Comparison of ENCODE assay signal across 14 cellular contexts in the genomic region with DNA sequence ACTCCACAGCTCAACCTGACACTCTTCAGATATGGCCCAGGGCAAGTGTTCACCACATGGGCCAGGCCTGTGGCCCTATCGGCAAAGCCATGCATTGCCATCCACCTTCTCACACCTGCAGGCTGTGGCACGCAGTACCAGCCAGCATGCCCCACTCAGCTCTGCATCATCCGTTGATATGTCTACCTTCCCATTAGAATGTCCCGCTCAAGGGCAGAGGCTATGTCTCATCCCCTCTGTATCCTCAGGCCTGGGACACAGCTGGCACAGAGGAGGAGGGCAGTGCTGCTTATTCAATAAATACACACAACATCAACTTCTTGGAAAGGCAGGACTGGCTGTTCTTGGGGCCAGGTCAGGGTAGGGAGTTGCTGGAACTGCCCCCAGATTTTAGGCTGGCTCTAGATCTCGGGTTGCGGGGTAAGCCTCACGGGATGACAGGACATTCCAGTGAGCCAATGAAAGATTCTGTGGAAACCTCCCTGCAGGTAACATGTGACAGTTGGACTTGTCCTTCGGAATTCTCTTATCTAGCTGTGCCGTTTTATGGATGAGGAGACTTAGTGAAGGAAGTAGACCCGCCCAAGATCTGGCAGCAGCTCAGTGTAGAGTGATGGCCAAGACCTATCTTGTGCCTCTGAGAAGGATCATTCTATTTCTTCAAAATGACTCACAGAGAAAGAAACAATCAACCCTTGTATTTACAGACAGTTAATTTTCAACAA. TPM values are rescaled to one million over a fixed set of nuclear protein-coding genes. Genes with fewer than 3 reads are reported as not detected.
DNase-seq lines count a peak whose midpoint lies in the region; ATAC-seq, FAIRE-seq and TF ChIP-seq lines count a peak whose summit lies in the region.
"Had no signal": no experiment of that assay in that cellular context is flagged by ENCODE, and none has a peak within 500 bp of the region (broad histone marks: within the 10 kb centered on the region; RNA-seq: fewer than 3 reads in every experiment).

No MANE protein-coding gene starts in this region.

- POLR2A ChIA-PET in HepG2 (lab: Yijun Ruan, JAX): interaction anchor here (0.7 to 1.1 kb wide), 2 partner anchors 32 to 38 kb away, joined by 3 to 4 read pairs; no protein-coding TSS in a partner anchor

- H3K4me3 ChIP-seq in dorsolateral prefrontal cortex: no peak overlapping the region
- H3K4me3 ChIP-seq in HepG2 (replicated peaks in 1 of 3; ENCODE audit: insufficient read depth in 1 of 3, low read depth in 2 of 3, low read length in 3 of 3): no peak overlapping the region
- no peak overlapping the region for H3K4me3 ChIP-seq in upper lobe of left lung
- H3K4me3 ChIP-seq: GM23338 had no signal

- no peak for TF ChIP-seq CTCF in dorsolateral prefrontal cortex (IDR thresholded peaks at IDR 0.05 in 54 of 56, conservative IDR thresholded peaks at IDR 0.05 in 2 of 56; ENCODE audit: low read depth in 1 of 56, partially characterized antibody in 56 of 56)
- TF ChIP-seq CTCF in HepG2 (CRISPR knock-in tag; IDR thresholded peaks at IDR 0.05): no peak
- no peak for TF ChIP-seq CTCF in upper lobe of left lung (IDR thresholded peaks at IDR 0.05)

- TF ChIP-seq RAD21 in HepG2 (CRISPR knock-in tag; IDR thresholded peaks at IDR 0.05): no peak

- H3K79me2 ChIP-seq in HepG2 (ENCODE audit: insufficient read depth, low read length): peaks cover 4% of the 10 kb centered on the region

- in situ Hi-C loops in HepG2 (cut with HindIII; ENCODE audit: extremely low pct_ligation_motif_present, low pct_unique_long_range_greater_than_20kb): no loop called here

- no peak; the same call in 2 of the 3 replicates for ATAC-seq in HepG2
- ATAC-seq in upper lobe of left lung (ENCODE audit: low FRiP score in 2 of 2): peak; percentile 2 to 75
- ATAC-seq in GM21723 (IDR thresholded peaks at IDR 0.05; ENCODE audit: unreplicated experiment): no peak
- ATAC-seq: GM23338 had no signal

- H3K27me3 ChIP-seq in dorsolateral prefrontal cortex (no peaks in the 10 kb centered on the region), HepG2 (ENCODE audit: control insufficient read depth in 1 of 2, insufficient read depth in 2 of 2, low read length in 2 of 2) (no peaks in the 10 kb centered on the region), upper lobe of left lung (no peaks in the 10 kb centered on the region)

- H3K4me3 Mint-ChIP-seq in activated naive CD4-positive, alpha-beta T cell treated with anti-CD3 and anti-CD28 coated beads, Interleukin-2, amount 10 ng/mL, durations not matched to agents 7 days and 5 days: no peak overlapping the region
- H3K4me3 Mint-ChIP-seq: GM23338 had no signal

- CTCF ChIA-PET in activated naive CD4-positive, alpha-beta T cell treated with anti-CD3 and anti-CD28 coated beads, Interleukin-2, amount 10 ng/mL, durations not matched to agents 7 days and 5 days (lab: Charles Lee): interaction anchor here (1.0 to 1.5 kb wide), 2 partner anchors 37 to 39 kb away, joined by 3 to 4 read pairs; no protein-coding TSS in a partner anchor
- CTCF ChIA-PET in HepG2 (lab: Yijun Ruan, JAX; ENCODE audit: low intra/inter-chr PET ratio, low total read pairs): no interaction called here

- H3K27ac Mint-ChIP-seq in activated naive CD4-positive, alpha-beta T cell treated with anti-CD3 and anti-CD28 coated beads, Interleukin-2, amount 10 ng/mL, durations not matched to agents 7 days and 5 days: no peak overlapping the region
- H3K27ac Mint-ChIP-seq: GM23338 had no signal

- intact Hi-C loops in dorsolateral prefrontal cortex (cut with DNase I): no loop called here
- intact Hi-C loops in HepG2 (cut with micrococcal nuclease; ENCODE audit: unreplicated experiment): no loop called here

- H4K20me1 ChIP-seq in HepG2 (ENCODE audit: insufficient read depth, low read length): no peaks in the 10 kb centered on the region

- no peaks in the 10 kb centered on the region for H3K36me3 ChIP-seq in HepG2 (replicated peaks in 1 of 2; ENCODE audit: control insufficient read depth in 1 of 2, insufficient read depth in 2 of 2, low read length in 2 of 2)
- no peaks in the 10 kb centered on the region for H3K36me3 ChIP-seq in upper lobe of left lung

- TF ChIP-seq EP300 in HepG2 (IDR thresholded peaks at IDR 0.05; ENCODE audit: low read depth in 2 of 2, low read length in 2 of 2): no peak
- no peak for TF ChIP-seq EP300 in HepG2 (CRISPR knock-in tag; IDR thresholded peaks at IDR 0.05; ENCODE audit: borderline replicate concordance)
- no peak for TF ChIP-seq EP300 in upper lobe of left lung (IDR thresholded peaks at IDR 0.05)

- WGBS in HepG2 (ENCODE audit: low lambda C conversion rate): 98% methylated on average over 10 of the region's 10 CpGs
- 60 to 85% methylated on average over 5 to 10 of the region's 10 CpGs for WGBS in upper lobe of left lung, 2 donors

- BruUV-seq in HepG2 (replicated peaks; lab: Mats Ljungman, UMichigan): no TSS peak

- H3K27ac ChIP-seq in dorsolateral prefrontal cortex: peak overlapping the region in 51 of 59 donors; percentile 5 to 89 (median 65)
- H3K27ac ChIP-seq in HepG2 (ENCODE audit: extremely low read length, insufficient read depth, low read length): peak overlapping the region; percentile 16
- H3K27ac ChIP-seq in upper lobe of left lung: peak overlapping the region in 1 of 4 donors; percentile 8
- H3K27ac ChIP-seq: KMS-11 had no signal

- peaks cover 37% of the 10 kb centered on the region for H3K36me3 Mint-ChIP-seq in activated naive CD4-positive, alpha-beta T cell treated with anti-CD3 and anti-CD28 coated beads, Interleukin-2, amount 10 ng/mL, durations not matched to agents 7 days and 5 days

- no peak for FAIRE-seq in HepG2 (lab: Jason Lieb, UNC)

- H3K9me3 ChIP-seq in HepG2 (ENCODE audit: low read length) (no peaks in the 10 kb centered on the region), upper lobe of left lung (no peaks in the 10 kb centered on the region)

- no peak overlapping the region for H2AFZ ChIP-seq in HepG2 (ENCODE audit: low read length)
- H2AFZ ChIP-seq: GM23338 had no signal

- no peak overlapping the region for H3K4me2 ChIP-seq in HepG2 (ENCODE audit: low read depth, low read length)
- H3K4me2 ChIP-seq: GM23338, KMS-11 had no signal

- H3K4me1 Mint-ChIP-seq in activated naive CD4-positive, alpha-beta T cell treated with anti-CD3 and anti-CD28 coated beads, Interleukin-2, amount 10 ng/mL, durations not matched to agents 7 days and 5 days: peaks cover 45% of the 10 kb centered on the region
- H3K4me1 Mint-ChIP-seq: GM23338 had no signal

- H3K9ac ChIP-seq in HepG2 (ENCODE audit: insufficient read depth, low read depth, low read length): no peak overlapping the region
- H3K9ac ChIP-seq: KMS-11 had no signal

- peaks cover 7% of the 10 kb centered on the region for H3K9me3 Mint-ChIP-seq in activated naive CD4-positive, alpha-beta T cell treated with anti-CD3 and anti-CD28 coated beads, Interleukin-2, amount 10 ng/mL, durations not matched to agents 7 days and 5 days
- H3K9me3 Mint-ChIP-seq: GM23338 had no signal

- TF ChIP-seq POLR2A in HepG2 (IDR thresholded peaks at IDR 0.05; ENCODE audit: insufficient read depth in 1 of 2, low read depth in 2 of 2, low read length in 2 of 2): no peak
- no peak for TF ChIP-seq POLR2A in upper lobe of left lung (IDR thresholded peaks at IDR 0.05)

- H3K4me1 ChIP-seq in HepG2 (ENCODE audit: insufficient read depth, low read length): peaks cover 48% of the 10 kb centered on the region
- peaks cover 26 to 29% (median 27%) of the 10 kb centered on the region in 4 donors for H3K4me1 ChIP-seq in upper lobe of left lung

- DNase-seq in activated naive CD4-positive, alpha-beta T cell treated with anti-CD3 and anti-CD28 coated beads, Interleukin-2, amount 10 ng/mL, durations not matched to agents 7 days and 5 days: peak; percentile 1
- DNase-seq in activated naive CD4-positive, alpha-beta T cell (lab: John Stamatoyannopoulos, UW): no peak
- DNase-seq in dorsolateral prefrontal cortex: no peak
- no peak for DNase-seq in HepG2 (ENCODE audit: low spot score)
- DNase-seq in upper lobe of left lung: no peak
- no peak for DNase-seq in NCI-H446 (lab: John Stamatoyannopoulos, UW)
- DNase-seq in DMS 273 treated with DMSO at 0.1 percent for 48 hours (lab: John Stamatoyannopoulos, UW): no peak
- DNase-seq: activated CD4-positive, CD25-positive, alpha-beta regulatory T cell; activated gamma-delta T cell treated with Interleukin-2 at 50 U/mL for 16 hours; dermis blood vessel endothelial cell; NCI-H2171 had no signal

- no peaks in the 10 kb centered on the region for H3K27me3 Mint-ChIP-seq in activated naive CD4-positive, alpha-beta T cell treated with anti-CD3 and anti-CD28 coated beads, Interleukin-2, amount 10 ng/mL, durations not matched to agents 7 days and 5 days

RNA-seq across cellular contexts. Expression of a gene that starts 25.6 kb away (rescaled TPM):
- total RNA-seq in dorsolateral prefrontal cortex (10 to 100 TPM in 85 of 120 experiments, 1 to 10 TPM in 35; 5.1 to 41.5 (median 12.5) TPM), HepG2 (2016; rRNA removed; fragmentation: Illumina TruSeq; extraction: Trizol) (7.8 and 9.0 TPM in 2 replicates), upper lobe of left lung (10 to 100 TPM; 15.6 to 38.8 (median 19.0) TPM)
- total RNA-seq in HepG2 (2016; cell fraction: cytosol; rRNA removed; fragmentation: Illumina TruSeq; extraction: Trizol; ENCODE audit: low read depth): 2.1 and 2.5 TPM in 2 replicates
- total RNA-seq in HepG2 (2016; cell fraction: insoluble cytoplasmic fraction; rRNA removed; fragmentation: Illumina TruSeq; extraction: Trizol): 6.6 and 8.6 TPM in 2 replicates
- 2.8 and 3.5 TPM in 2 replicates for total RNA-seq in HepG2 (2016; cell fraction: membrane; rRNA removed; fragmentation: Illumina TruSeq; extraction: Trizol)
- 14.8 and 16.4 TPM in 2 replicates for total RNA-seq in HepG2 (2016; cell fraction: nucleus; rRNA removed; fragmentation: Illumina TruSeq; extraction: Trizol)
- polyA plus RNA-seq in HepG2 (2011; rRNA removed): 8.0 and 9.3 TPM in 2 replicates
- 3.1 and 3.2 TPM in 2 replicates for polyA plus RNA-seq in HepG2 (2011; cell fraction: cytosol; rRNA removed)
- polyA plus RNA-seq in HepG2 (2011; cell fraction: nucleus; rRNA removed): 32.7 and 44.3 TPM in 2 replicates
- 3.7 and 4.9 TPM in 2 replicates for polyA plus RNA-seq in HepG2 (2012)
- polyA plus RNA-seq in HepG2 (2016; cell fraction: cytosol; fragmentation: Illumina TruSeq; extraction: Trizol; ENCODE audit: low read depth): 0.24 and 0.25 TPM in 2 replicates
- polyA plus RNA-seq in HepG2 (2016; cell fraction: insoluble cytoplasmic fraction; fragmentation: Illumina TruSeq; extraction: Trizol; ENCODE audit: low read depth): 2.0 and 2.7 TPM in 2 replicates
- polyA plus RNA-seq in HepG2 (2016; cell fraction: membrane; fragmentation: Illumina TruSeq; extraction: Trizol; ENCODE audit: low read depth): 0.50 and 0.55 TPM in 2 replicates
- polyA plus RNA-seq in HepG2 (2016; cell fraction: nucleus; fragmentation: Illumina TruSeq; extraction: Trizol; ENCODE audit: insufficient read depth, low read depth): 10.7 and 10.9 TPM in 2 replicates
- polyA minus RNA-seq in HepG2 (2011; rRNA and poly(A)+ RNA removed; ENCODE audit: low replicate concordance): 0.72 and 21.2 TPM in 2 replicates
- polyA minus RNA-seq in HepG2 (2011; cell fraction: cytosol; rRNA and poly(A)+ RNA removed): 6.8 and 8.6 TPM in 2 replicates
- polyA minus RNA-seq in HepG2 (2011; cell fraction: nucleus; rRNA and poly(A)+ RNA removed): 43.0 and 46.7 TPM in 2 replicates

RNA-seq across cellular contexts. Expression of a gene that starts 44.0 kb away (rescaled TPM):
- total RNA-seq in dorsolateral prefrontal cortex (10 to 100 TPM; 17.9 to 48.1 (median 33.3) TPM), HepG2 (2016; rRNA removed; fragmentation: Illumina TruSeq; extraction: Trizol) (115 and 122 TPM in 2 replicates), upper lobe of left lung (10 to 100 TPM; 12.6 to 34.8 (median 25.0) TPM)
- 141 and 162 TPM in 2 replicates for total RNA-seq in HepG2 (2016; cell fraction: cytosol; rRNA removed; fragmentation: Illumina TruSeq; extraction: Trizol; ENCODE audit: low read depth)
- 99.8 and 128 TPM in 2 replicates for total RNA-seq in HepG2 (2016; cell fraction: insoluble cytoplasmic fraction; rRNA removed; fragmentation: Illumina TruSeq; extraction: Trizol)
- 204 and 226 TPM in 2 replicates for total RNA-seq in HepG2 (2016; cell fraction: membrane; rRNA removed; fragmentation: Illumina TruSeq; extraction: Trizol)
- 42.6 and 50.7 TPM in 2 replicates for total RNA-seq in HepG2 (2016; cell fraction: nucleus; rRNA removed; fragmentation: Illumina TruSeq; extraction: Trizol)
- 115 and 146 TPM in 2 replicates for polyA plus RNA-seq in HepG2 (2011; rRNA removed)
- 68.6 and 128 TPM in 2 replicates for polyA plus RNA-seq in HepG2 (2011; cell fraction: cytosol; rRNA removed)
- polyA plus RNA-seq in HepG2 (2011; cell fraction: nucleus; rRNA removed): 20.1 and 32.1 TPM in 2 replicates
- 136 and 145 TPM in 2 replicates for polyA plus RNA-seq in HepG2 (2012)
- 197 and 237 TPM in 2 replicates for polyA plus RNA-seq in HepG2 (2016; cell fraction: cytosol; fragmentation: Illumina TruSeq; extraction: Trizol; ENCODE audit: low read depth)
- polyA plus RNA-seq in HepG2 (2016; cell fraction: insoluble cytoplasmic fraction; fragmentation: Illumina TruSeq; extraction: Trizol; ENCODE audit: low read depth): 161 and 168 TPM in 2 replicates
- 243 and 290 TPM in 2 replicates for polyA plus RNA-seq in HepG2 (2016; cell fraction: membrane; fragmentation: Illumina TruSeq; extraction: Trizol; ENCODE audit: low read depth)
- 104 and 106 TPM in 2 replicates for polyA plus RNA-seq in HepG2 (2016; cell fraction: nucleus; fragmentation: Illumina TruSeq; extraction: Trizol; ENCODE audit: insufficient read depth, low read depth)
- polyA minus RNA-seq in HepG2 (2011; rRNA and poly(A)+ RNA removed; ENCODE audit: low replicate concordance): 17.9 and 35.5 TPM in 2 replicates
- polyA minus RNA-seq in HepG2 (2011; cell fraction: cytosol; rRNA and poly(A)+ RNA removed): 42.3 and 45.6 TPM in 2 replicates
- 15.8 and 23.1 TPM in 2 replicates for polyA minus RNA-seq in HepG2 (2011; cell fraction: nucleus; rRNA and poly(A)+ RNA removed)

Comparison
In these comparisons a context has a peak if more than half of its experiments do, and no peak if none do; other contexts are left out.
1. ATAC-seq: peak in upper lobe of left lung (2 of 2); none in HepG2 (single experiment) and GM21723 (single experiment).